In genomic region chr7:150421831-150422230, GRCh38 we compare ENCODE assay signal across 14 cellular contexts. TPM values are rescaled to one million over a fixed set of nuclear protein-coding genes. Genes with fewer than 3 reads are reported as not detected.
"Had no signal": no experiment of that assay in that cellular context is flagged by ENCODE, and none has a peak within 500 bp of the region (broad histone marks: within the 10 kb centered on the region; RNA-seq: fewer than 3 reads in every experiment).

No MANE protein-coding gene starts in this region.

- H3K27ac ChIP-seq: left lung, neural progenitor cell, SJCRH30, skin epidermis, upper lobe of right lung had no signal

- H3K4me3 ChIP-seq: left lung, neural progenitor cell, SJCRH30, skin epidermis, upper lobe of right lung had no signal

- H3K36me3 ChIP-seq: left lung, neural progenitor cell, SJCRH30, upper lobe of right lung had no signal

- H3K4me3 Mint-ChIP-seq: activated T-cell treated with anti-CD3 and anti-CD28 coated beads, Interleukin-2, amount 50 U/mL, for 24 hours; neural progenitor cell; stimulated activated naive CD8-positive, alpha-beta T cell treated with anti-CD3 and anti-CD28 coated beads, Interleukin-15, Interleukin-2, amounts not matched to agents 100 ng/mL and 50 ng/mL, for 24 hours had no signal

- H3K27me3 Mint-ChIP-seq: activated naive CD8-positive, alpha-beta T cell treated with anti-CD3 and anti-CD28 coated beads, Interleukin-2, amount 10 ng/mL, durations not matched to agents 7 days and 5 days; activated T-cell treated with anti-CD3 and anti-CD28 coated beads, Interleukin-2, amount 50 U/mL, for 24 hours; brain had no signal

- H3K4me1 ChIP-seq: left lung, neural progenitor cell, SJCRH30, upper lobe of right lung had no signal

- H3K27me3 ChIP-seq: left lung, SJCRH30, upper lobe of right lung had no signal

- DNase-seq: activated CD4-positive, alpha-beta T cell treated with anti-CD3 and anti-CD28 coated beads, Interleukin-2, amount 50 U/mL, for 4 hours; activated naive CD8-positive, alpha-beta T cell treated with anti-CD3 and anti-CD28 coated beads, Interleukin-2, amount 10 ng/mL, durations not matched to agents 7 days and 5 days; activated T-cell treated with anti-CD3 and anti-CD28 coated beads, Interleukin-2, amount 50 U/mL, for 24 hours; erythroblast; kidney had no signal

- H3K36me3 Mint-ChIP-seq: activated naive CD8-positive, alpha-beta T cell treated with anti-CD3 and anti-CD28 coated beads, Interleukin-2, amount 10 ng/mL, durations not matched to agents 7 days and 5 days; brain; neural progenitor cell had no signal

- H3K9me3 Mint-ChIP-seq: activated naive CD8-positive, alpha-beta T cell treated with anti-CD3 and anti-CD28 coated beads, Interleukin-2, amount 10 ng/mL, durations not matched to agents 7 days and 5 days; activated T-cell treated with anti-CD3 and anti-CD28 coated beads, Interleukin-2, amount 50 U/mL, for 24 hours; stimulated activated naive CD8-positive, alpha-beta T cell treated with anti-CD3 and anti-CD28 coated beads, Interleukin-15, Interleukin-2, amounts not matched to agents 100 ng/mL and 50 ng/mL, for 24 hours had no signal

- H3K27ac Mint-ChIP-seq: activated naive CD8-positive, alpha-beta T cell treated with anti-CD3 and anti-CD28 coated beads, Interleukin-2, amount 10 ng/mL, durations not matched to agents 7 days and 5 days; activated T-cell treated with anti-CD3 and anti-CD28 coated beads, Interleukin-2, amount 50 U/mL, for 24 hours; progenitor cell of endocrine pancreas; stimulated activated naive CD8-positive, alpha-beta T cell treated with anti-CD3 and anti-CD28 coated beads, Interleukin-15, Interleukin-2, amounts not matched to agents 100 ng/mL and 50 ng/mL, for 24 hours had no signal

- H3K9me3 ChIP-seq: left lung, SJCRH30, upper lobe of right lung had no signal

RNA-seq across cellular contexts. Expression of gene GIMAP8, which starts 28.6 kb away (rescaled TPM):
- total RNA-seq: osteoblast, progenitor cell of endocrine pancreas, SJCRH30 had no signal
